8 cellular contexts compared by ENCODE assay signal in the genomic region with DNA sequence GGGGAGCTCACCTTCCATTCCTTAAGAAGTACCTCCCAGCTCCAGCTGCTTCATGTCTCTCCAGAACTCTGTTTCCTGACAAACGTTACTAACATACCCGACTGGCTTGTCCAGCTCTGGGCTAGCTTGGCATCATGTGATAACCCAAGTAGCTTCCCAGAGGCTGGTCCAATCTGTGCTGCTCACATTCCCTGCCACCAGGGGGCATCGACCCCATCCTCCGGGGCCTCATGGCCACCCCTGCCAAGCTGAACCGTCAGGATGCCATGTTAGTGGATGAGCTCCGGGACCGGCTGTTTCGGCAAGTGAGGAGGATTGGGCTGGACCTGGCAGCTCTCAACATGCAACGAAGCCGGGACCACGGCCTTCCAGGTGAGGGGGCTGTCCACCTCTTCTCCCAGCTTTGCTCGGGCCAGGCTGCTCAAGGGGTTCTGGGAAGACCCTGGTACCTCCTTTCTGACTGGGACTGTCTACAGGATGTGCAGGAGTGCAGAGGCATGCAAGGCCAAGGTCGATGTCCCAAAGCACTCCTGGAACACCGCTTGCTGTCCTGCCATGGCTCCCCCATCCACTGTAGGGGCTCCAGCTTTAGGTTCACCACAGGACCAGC. TPM values are rescaled to one million over a fixed set of nuclear protein-coding genes. Genes with fewer than 3 reads are reported as not detected.
DNase-seq lines count a peak whose midpoint lies in the region; ATAC-seq, FAIRE-seq and TF ChIP-seq lines count a peak whose summit lies in the region.

No MANE protein-coding gene starts in this region.

- peak; percentile 39 for TF ChIP-seq CTCF in astrocyte (IDR thresholded peaks at IDR 0.05; ENCODE audit: insufficient read depth, low read depth, low read length)

- H4K20me1 ChIP-seq in astrocyte (ENCODE audit: insufficient read depth, low read length): no peaks in the 10 kb centered on the region

- H3K4me2 ChIP-seq in astrocyte (ENCODE audit: low read length): no peak overlapping the region

- no peaks in the 10 kb centered on the region for H3K36me3 ChIP-seq in astrocyte (ENCODE audit: insufficient read depth, low read length)

- H3K4me3 ChIP-seq in astrocyte (ENCODE audit: insufficient read depth, low read depth, low read length): no peak overlapping the region

- no peak overlapping the region for H3K9ac ChIP-seq in astrocyte (ENCODE audit: low read length)

- H3K27me3 Mint-ChIP-seq in T-helper 17 cell (peaks cover 41% of the 10 kb centered on the region), astrocyte (ENCODE audit: low read depth, unreplicated experiment) (peaks cover 29% of the 10 kb centered on the region)

- H3K9me3 ChIP-seq in T-helper 17 cell (ENCODE audit: control insufficient read depth, low read length, poor library complexity, severe bottlenecking) (no peaks in the 10 kb centered on the region), astrocyte (ENCODE audit: insufficient read depth, low read depth, low read length) (no peaks in the 10 kb centered on the region)

- H3K27me3 ChIP-seq in astrocyte (ENCODE audit: insufficient read depth, low read length): peaks cover 10% of the 10 kb centered on the region

- H3K4me3 Mint-ChIP-seq in T-helper 17 cell: no peak overlapping the region
- no peak overlapping the region for H3K4me3 Mint-ChIP-seq in astrocyte (ENCODE audit: unreplicated experiment)

- no peak overlapping the region for H3K27ac Mint-ChIP-seq in T-helper 17 cell
- no peak overlapping the region for H3K27ac Mint-ChIP-seq in astrocyte (ENCODE audit: unreplicated experiment)

- peak; percentile 35 for DNase-seq in NCI-H2171 treated with DMSO at 0.1 percent for 48 hours (lab: John Stamatoyannopoulos, UW)
- no peak for DNase-seq in NCI-H2171 (lab: John Stamatoyannopoulos, UW)
- peak; percentile 61 for DNase-seq in M059J (ENCODE audit: low read depth)
- DNase-seq in T-helper 17 cell: peak in 2 of 3 donors; percentile 25 to 50
- DNase-seq in astrocyte (ENCODE audit: low read depth): no peak
- peak; percentile 58 for DNase-seq in left lobe of liver (ENCODE audit: low spot score)
- peak; percentile 37 for DNase-seq in stimulated activated CD8-positive, alpha-beta memory T cell treated with anti-CD3 and anti-CD28 coated beads, Interleukin-4, amount 100 ng/mL, for 24 hours (ENCODE audit: low read depth)

- H2AFZ ChIP-seq in astrocyte (ENCODE audit: low read depth, low read length): no peak overlapping the region

- no peaks in the 10 kb centered on the region for H3K79me2 ChIP-seq in astrocyte (ENCODE audit: insufficient read depth, low read length)

- H3K36me3 Mint-ChIP-seq in T-helper 17 cell (ENCODE audit: low read depth): no peaks in the 10 kb centered on the region
- no peaks in the 10 kb centered on the region for H3K36me3 Mint-ChIP-seq in astrocyte (ENCODE audit: low read depth, unreplicated experiment)

- H3K4me1 Mint-ChIP-seq in T-helper 17 cell: peaks cover 5% of the 10 kb centered on the region
- H3K4me1 Mint-ChIP-seq in astrocyte (ENCODE audit: low read depth, unreplicated experiment): no peaks in the 10 kb centered on the region

- ATAC-seq in T-helper 17 cell (peak; percentile 75), left lobe of liver (peak; percentile 85), HG02678 (IDR thresholded peaks at IDR 0.05; ENCODE audit: unreplicated experiment) (no peak)

- H3K27ac ChIP-seq in astrocyte (ENCODE audit: low read depth, low read length): no peak overlapping the region

- FAIRE-seq in astrocyte (lab: Jason Lieb, UNC): no peak

- no peaks in the 10 kb centered on the region for H3K4me1 ChIP-seq in astrocyte (ENCODE audit: insufficient read depth, low read length)

- no peaks in the 10 kb centered on the region for H3K9me3 Mint-ChIP-seq in astrocyte (ENCODE audit: unreplicated experiment)

RNA-seq across cellular contexts. Expression of gene EPX, which starts 7.6 kb away (rescaled TPM):
- total RNA-seq in M059J (2014; rRNA removed; shearing (Covaris generic)): not detected in 2 replicates
- total RNA-seq in T-helper 17 cell (not detected), astrocyte (not detected in 2 replicates), left lobe of liver (not detected)

RNA-seq across cellular contexts. Expression of gene MKS1, which starts 18.9 kb away (rescaled TPM):
- 8.1 and 13.8 TPM in 2 replicates for total RNA-seq in M059J (2014; rRNA removed; shearing (Covaris generic))
- 1 to 10 TPM; 7.6 to 7.7 TPM for total RNA-seq in T-helper 17 cell
- 12.0 and 12.7 TPM in 2 replicates for total RNA-seq in astrocyte
- total RNA-seq in left lobe of liver: 9.8 TPM

RNA-seq across cellular contexts. Expression of gene OR4D2, which starts 33.3 kb away (rescaled TPM):
- not detected in 2 replicates for total RNA-seq in M059J (2014; rRNA removed; shearing (Covaris generic))
- total RNA-seq in T-helper 17 cell: not detected
- not detected in 2 replicates for total RNA-seq in astrocyte
- not detected for total RNA-seq in left lobe of liver

RNA-seq across cellular contexts. Expression of gene LPO, which starts 38.3 kb away (rescaled TPM):
- not detected in 2 replicates for total RNA-seq in M059J (2014; rRNA removed; shearing (Covaris generic))
- total RNA-seq in T-helper 17 cell (under 1 TPM in 1 of 2 donors, not detected in 1; 0.44 TPM), astrocyte (not detected in 2 replicates), left lobe of liver (not detected)

RNA-seq across cellular contexts. Expression of gene OR4D1, which starts 51.9 kb away (rescaled TPM):
- not detected in 2 replicates for total RNA-seq in M059J (2014; rRNA removed; shearing (Covaris generic))
- total RNA-seq in T-helper 17 cell (1 to 10 TPM; 1.0 to 1.2 TPM), astrocyte (not detected in 2 replicates), left lobe of liver (not detected)

Comparison
In these comparisons a context has a peak if more than half of its experiments do, and no peak if none do; other contexts are left out.
1. DNase-seq: peak in NCI-H2171 treated with DMSO at 0.1 percent for 48 hours (single experiment), M059J (single experiment), T-helper 17 cell (2 of 3), left lobe of liver (single experiment) and stimulated activated CD8-positive, alpha-beta memory T cell treated with anti-CD3 and anti-CD28 coated beads, Interleukin-4, amount 100 ng/mL, for 24 hours (single experiment); none in NCI-H2171 (single experiment) and astrocyte (single experiment).